13 cellular contexts compared by ENCODE assay signal in genomic region chr17:50845260-50846147, GRCh38. TPM values are rescaled to one million over a fixed set of nuclear protein-coding genes. Genes with fewer than 3 reads are reported as not detected.
DNase-seq lines count a peak whose midpoint lies in the region; ATAC-seq, FAIRE-seq and TF ChIP-seq lines count a peak whose summit lies in the region.
"Had no signal": no experiment of that assay in that cellular context is flagged by ENCODE, and none has a peak within 500 bp of the region (broad histone marks: within the 10 kb centered on the region; RNA-seq: fewer than 3 reads in every experiment).

No MANE protein-coding gene starts in this region.

- H3K27ac Mint-ChIP-seq in Caco-2 (ENCODE audit: unreplicated experiment) (peak overlapping the region; percentile 88), nephron (peak overlapping the region; percentile 72 to 85 (median 78))

- ATAC-seq in omental fat pad (ENCODE audit: low FRiP score) = no peak

- H3K9me3 Mint-ChIP-seq in Caco-2 (ENCODE audit: unreplicated experiment) (no peaks in the 10 kb centered on the region), nephron (no peaks in the 10 kb centered on the region)

- H3K27me3 Mint-ChIP-seq in Caco-2 (ENCODE audit: insufficient read depth, unreplicated experiment) (no peaks in the 10 kb centered on the region), nephron (ENCODE audit: low read depth) (peaks cover 4% of the 10 kb centered on the region)

- DNase-seq in Caco-2 = peak; percentile 81 to 89
- DNase-seq in RCC 7860 (ENCODE audit: low spot score) = peak; percentile 42
- DNase-seq in fibroblast of peridontal ligament (ENCODE audit: extremely low read depth) = peak; percentile 36
- DNase-seq in omental fat pad (ENCODE audit: low spot score) = no peak
- no peak for DNase-seq in dedifferentiated amniotic fluid mesenchymal stem cell (ENCODE audit: extremely low spot score)
- DNase-seq in NCI-H187 treated with DMSO at 0.1 percent for 48 hours (lab: John Stamatoyannopoulos, UW) = no peak
- no peak for DNase-seq in HAP-1 (ENCODE audit: low spot score in 2 of 2)
- DNase-seq: amygdala, NCI-H146, right lobe of liver had no signal

- FAIRE-seq in RCC 7860 (lab: Jason Lieb, UNC) = no peak
- FAIRE-seq: GM19239 had no signal

- no peaks in the 10 kb centered on the region for H3K36me3 ChIP-seq in Caco-2 (ENCODE audit: control insufficient read depth, insufficient read depth, low read length)
- no peaks in the 10 kb centered on the region for H3K36me3 ChIP-seq in HAP-1 (replicated peaks)
- H3K36me3 ChIP-seq: right lobe of liver had no signal

- H3K4me1 ChIP-seq in Caco-2 (peaks cover 23% of the 10 kb centered on the region), HAP-1 (no peaks in the 10 kb centered on the region)
- H3K4me1 ChIP-seq: right lobe of liver had no signal

- intact Hi-C loops in Caco-2 (cut with micrococcal nuclease; ENCODE audit: unreplicated experiment) = loop anchor here (10.0 kb wide), 1 partner anchor 141 kb away; the partner anchor contains the start of gene ANKRD40

- CTCF ChIA-PET in Caco-2 (lab: Charles Lee) = interaction anchor here (0.6 to 13.7 kb wide), 13 partner anchors 8 to 420 kb away, joined by 3 to 247 read pairs (median 6); partner anchors contain the start of gene TOB1

- H3K4me3 Mint-ChIP-seq in Caco-2 (ENCODE audit: unreplicated experiment) (no peak overlapping the region), nephron (peak overlapping the region in 1 of 3 experiments; percentile 45)

- H3K4me1 Mint-ChIP-seq in Caco-2 (ENCODE audit: low read depth, unreplicated experiment) (peaks cover 10% of the 10 kb centered on the region), nephron (peaks cover 21% of the 10 kb centered on the region)

- no TSS peak for BruUV-seq in Caco-2 (replicated peaks; lab: Mats Ljungman, UMichigan)

- H3K4me3 ChIP-seq in Caco-2 (ENCODE audit: low read depth, low read length) = no peak overlapping the region
- no peak overlapping the region for H3K4me3 ChIP-seq in HAP-1
- H3K4me3 ChIP-seq: right lobe of liver had no signal

- POLR2A ChIA-PET in Caco-2 (lab: Charles Lee) = interaction anchor here (0.5 to 1.7 kb wide), 7 partner anchors 15 to 304 kb away, joined by 3 to 15 read pairs (median 3); partner anchors contain the start of genes LUC7L3 and TOB1

- TF ChIP-seq CTCF in Caco-2 (IDR thresholded peaks at IDR 0.05; ENCODE audit: insufficient read depth in 1 of 2, low read depth in 1 of 2, low read length in 1 of 2, severe bottlenecking in 1 of 2, unreplicated experiment in 1 of 2) (no peak), nephron (IDR thresholded peaks at IDR 0.05; ENCODE audit: unreplicated experiment in 3 of 3) (no peak), omental fat pad (IDR thresholded peaks at IDR 0.05) (no peak)

- H3K36me3 Mint-ChIP-seq in Caco-2 (ENCODE audit: insufficient read depth, unreplicated experiment) = no peaks in the 10 kb centered on the region
- no peaks in the 10 kb centered on the region for H3K36me3 Mint-ChIP-seq in nephron (ENCODE audit: low read depth)

- H3K27me3 ChIP-seq in Caco-2 (replicated peaks; ENCODE audit: control insufficient read depth, insufficient read depth, low read length) (no peaks in the 10 kb centered on the region), HAP-1 (ENCODE audit: low read depth) (no peaks in the 10 kb centered on the region)
- H3K27me3 ChIP-seq: right lobe of liver had no signal

- H3K9me3 ChIP-seq in Caco-2 (no peaks in the 10 kb centered on the region), HAP-1 (no peaks in the 10 kb centered on the region)
- H3K9me3 ChIP-seq: right lobe of liver had no signal

- in situ Hi-C loops in HAP-1 (cut with MboI; ENCODE audit: low sequenced_read_pairs) = no loop called here

RNA-seq across cellular contexts. Expression of gene WFIKKN2, which starts 10.1 kb away (rescaled TPM):
- total RNA-seq in Caco-2 (2022) = not detected in 2 replicates
- total RNA-seq in omental fat pad = under 1 TPM in 2 of 4 donors, not detected in 2; 0.09 to 0.24 TPM
- total RNA-seq: right lobe of liver; T-helper 2 cell treated with Interferon-gamma antibody and Interleukin-4, amounts not matched to agents 100 ng/mL and 5 ng/mL, for 36 hours had no signal

RNA-seq across cellular contexts. Expression of gene TOB1, which starts 20.6 kb away (rescaled TPM):
- total RNA-seq in Caco-2 (2022) = 114 TPM in 2 replicates
- total RNA-seq in omental fat pad = 10 to 100 TPM; 28.8 to 79.7 (median 37.0) TPM

Comparison
In these comparisons a context has a peak if more than half of its experiments do, and no peak if none do; other contexts are left out.
1. DNase-seq: peak in Caco-2 (2 of 2), RCC 7860 (single experiment) and fibroblast of peridontal ligament (single experiment); none in omental fat pad (single experiment), dedifferentiated amniotic fluid mesenchymal stem cell (single experiment), NCI-H187 treated with DMSO at 0.1 percent for 48 hours (single experiment) and HAP-1 (0 of 2).